Comparison of ENCODE assay signal across 1 cellular context in the genomic region with DNA sequence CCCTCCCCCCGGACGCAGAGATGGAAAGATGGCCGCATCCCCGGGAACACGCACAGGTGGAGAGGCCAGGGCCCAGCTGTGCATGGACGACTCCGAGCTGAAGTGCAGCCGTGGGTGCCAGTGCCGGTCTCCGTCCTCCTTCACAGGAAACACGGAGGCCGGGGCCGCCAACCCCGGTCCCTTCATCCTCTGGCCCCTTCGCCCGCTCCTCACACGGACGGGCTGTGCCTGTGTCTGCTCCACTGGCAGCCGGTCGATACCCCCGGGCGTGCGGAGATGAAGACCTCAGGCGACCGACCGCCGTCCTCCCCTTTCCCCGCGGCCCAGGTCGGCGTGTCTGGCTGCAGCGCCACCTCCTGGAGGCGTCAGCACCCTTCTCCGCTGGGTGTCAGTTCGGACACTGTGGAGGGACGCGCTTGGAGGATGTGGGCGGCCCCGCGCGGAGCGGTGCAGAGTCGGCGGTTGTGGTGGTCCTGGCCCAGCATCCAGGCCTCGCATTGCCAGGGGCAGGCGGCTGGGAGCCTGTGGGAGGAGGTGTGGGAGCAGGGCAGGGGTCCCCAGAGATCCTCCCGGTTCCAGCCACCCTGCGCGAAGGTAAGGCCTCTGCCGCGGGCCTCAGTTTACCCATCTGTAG.
TF ChIP-seq lines count a peak whose summit lies in the region.

No MANE protein-coding gene starts in this region.

TF ChIP-seq in K562, 482 proteins besides CTCF, POLR2A, EP300 and RAD21 (continues in another document):
- TF ChIP-seq YY1 (IDR thresholded peaks at IDR 0.05; ENCODE audit: borderline replicate concordance in 1 of 3, control insufficient read depth in 1 of 3, extremely low read depth in 1 of 3, insufficient read depth in 3 of 3, insufficient read length in 1 of 3, insufficient replicate concordance in 2 of 3, low read depth in 1 of 3, low read length in 2 of 3) (peak in 2 of 3 experiments; percentile 14 to 41), SRF (CRISPR knock-in tag; IDR thresholded peaks at IDR 0.05) (no peak), YBX1 (IDR thresholded peaks at IDR 0.05) (no peak), SP1 (CRISPR knock-in tag; IDR thresholded peaks at IDR 0.05) (peak; percentile 60), BHLHE40 (IDR thresholded peaks at IDR 0.05; ENCODE audit: low read length) (peak; percentile 50; the same call in 1 of the 2 replicates), ZNF384 (IDR thresholded peaks at IDR 0.05; ENCODE audit: low read depth, low read length) (no peak), STAT5A (IDR thresholded peaks at IDR 0.05; ENCODE audit: borderline replicate concordance, low read length) (no peak), HMG20B (CRISPR knock-in tag; IDR thresholded peaks at IDR 0.05) (no peak), ZNF239 (CRISPR knock-in tag; IDR thresholded peaks at IDR 0.05) (no peak), XRCC4 (IDR thresholded peaks at IDR 0.05; ENCODE audit: extremely low read depth, insufficient read depth, insufficient read length) (no peak), ARID2 (IDR thresholded peaks at IDR 0.05) (no peak), MTA3 (IDR thresholded peaks at IDR 0.05; ENCODE audit: borderline replicate concordance) (peak; percentile 54; the same call in 1 of the 2 replicates), KAT2B (IDR thresholded peaks at IDR 0.05; ENCODE audit: low read depth, low read length) (no peak), ZNF197 (CRISPR knock-in tag; IDR thresholded peaks at IDR 0.05; ENCODE audit: low read depth) (no peak), L3MBTL2 (IDR thresholded peaks at IDR 0.05) (peak; percentile 62; the same call in 1 of the 2 replicates), GABPA (tag; conservative IDR thresholded peaks at IDR 0.05; ENCODE audit: low read depth) (no peak), MYC (IDR thresholded peaks at IDR 0.05; ENCODE audit: low read depth, low read length) (peak; percentile 71), MYC (CRISPR knock-in tag; IDR thresholded peaks at IDR 0.05; ENCODE audit: borderline replicate concordance, low read depth) (no peak), TCF7L2 (IDR thresholded peaks at IDR 0.05; ENCODE audit: low read depth, low read length) (no peak), RB1 (IDR thresholded peaks at IDR 0.05; ENCODE audit: low read depth) (peak; percentile 71; the same call in 1 of the 2 replicates), CREM (IDR thresholded peaks at IDR 0.05; ENCODE audit: low read depth) (peak; percentile 73), KDM4B (IDR thresholded peaks at IDR 0.05; ENCODE audit: borderline replicate concordance in 2 of 2, low read depth in 1 of 2) (no peak), RCOR1 (IDR thresholded peaks at IDR 0.05; ENCODE audit: borderline replicate concordance in 1 of 2, low read depth in 2 of 2, low read length in 2 of 2) (peak in 1 of 2 experiments; percentile 53; a peak in 1 of 4 replicates), CBX3 (IDR thresholded peaks at IDR 0.05; ENCODE audit: borderline replicate concordance in 1 of 2, low read length in 2 of 2) (no peak), SRSF3 (IDR thresholded peaks at IDR 0.05; ENCODE audit: insufficient read depth, low read length) (no peak), SMAD4 (CRISPR knock-in tag; conservative IDR thresholded peaks at IDR 0.05) (peak; percentile 75)
- TF ChIP-seq, protein P1, sequence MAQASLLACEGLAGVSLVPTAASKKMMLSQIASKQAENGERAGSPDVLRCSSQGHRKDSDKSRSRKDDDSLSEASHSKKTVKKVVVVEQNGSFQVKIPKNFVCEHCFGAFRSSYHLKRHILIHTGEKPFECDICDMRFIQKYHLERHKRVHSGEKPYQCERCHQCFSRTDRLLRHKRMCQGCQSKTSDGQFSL (CRISPR knock-in tag; IDR thresholded peaks at IDR 0.05) = 0 out of 2 replicates have a peak, but pooled peaks have one; percentile 18
- TF ChIP-seq, protein P1 (tag; IDR thresholded peaks at IDR 0.05) = no peak
- TF ChIP-seq, protein P2, sequence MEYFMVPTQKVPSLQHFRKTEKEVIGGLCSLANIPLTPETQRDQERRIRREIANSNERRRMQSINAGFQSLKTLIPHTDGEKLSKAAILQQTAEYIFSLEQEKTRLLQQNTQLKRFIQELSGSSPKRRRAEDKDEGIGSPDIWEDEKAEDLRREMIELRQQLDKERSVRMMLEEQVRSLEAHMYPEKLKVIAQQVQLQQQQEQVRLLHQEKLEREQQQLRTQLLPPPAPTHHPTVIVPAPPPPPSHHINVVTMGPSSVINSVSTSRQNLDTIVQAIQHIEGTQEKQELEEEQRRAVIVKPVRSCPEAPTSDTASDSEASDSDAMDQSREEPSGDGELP (CRISPR knock-in tag; IDR thresholded peaks at IDR 0.05; ENCODE audit: borderline replicate concordance) = peak; percentile 80
- TF ChIP-seq, protein P3, sequence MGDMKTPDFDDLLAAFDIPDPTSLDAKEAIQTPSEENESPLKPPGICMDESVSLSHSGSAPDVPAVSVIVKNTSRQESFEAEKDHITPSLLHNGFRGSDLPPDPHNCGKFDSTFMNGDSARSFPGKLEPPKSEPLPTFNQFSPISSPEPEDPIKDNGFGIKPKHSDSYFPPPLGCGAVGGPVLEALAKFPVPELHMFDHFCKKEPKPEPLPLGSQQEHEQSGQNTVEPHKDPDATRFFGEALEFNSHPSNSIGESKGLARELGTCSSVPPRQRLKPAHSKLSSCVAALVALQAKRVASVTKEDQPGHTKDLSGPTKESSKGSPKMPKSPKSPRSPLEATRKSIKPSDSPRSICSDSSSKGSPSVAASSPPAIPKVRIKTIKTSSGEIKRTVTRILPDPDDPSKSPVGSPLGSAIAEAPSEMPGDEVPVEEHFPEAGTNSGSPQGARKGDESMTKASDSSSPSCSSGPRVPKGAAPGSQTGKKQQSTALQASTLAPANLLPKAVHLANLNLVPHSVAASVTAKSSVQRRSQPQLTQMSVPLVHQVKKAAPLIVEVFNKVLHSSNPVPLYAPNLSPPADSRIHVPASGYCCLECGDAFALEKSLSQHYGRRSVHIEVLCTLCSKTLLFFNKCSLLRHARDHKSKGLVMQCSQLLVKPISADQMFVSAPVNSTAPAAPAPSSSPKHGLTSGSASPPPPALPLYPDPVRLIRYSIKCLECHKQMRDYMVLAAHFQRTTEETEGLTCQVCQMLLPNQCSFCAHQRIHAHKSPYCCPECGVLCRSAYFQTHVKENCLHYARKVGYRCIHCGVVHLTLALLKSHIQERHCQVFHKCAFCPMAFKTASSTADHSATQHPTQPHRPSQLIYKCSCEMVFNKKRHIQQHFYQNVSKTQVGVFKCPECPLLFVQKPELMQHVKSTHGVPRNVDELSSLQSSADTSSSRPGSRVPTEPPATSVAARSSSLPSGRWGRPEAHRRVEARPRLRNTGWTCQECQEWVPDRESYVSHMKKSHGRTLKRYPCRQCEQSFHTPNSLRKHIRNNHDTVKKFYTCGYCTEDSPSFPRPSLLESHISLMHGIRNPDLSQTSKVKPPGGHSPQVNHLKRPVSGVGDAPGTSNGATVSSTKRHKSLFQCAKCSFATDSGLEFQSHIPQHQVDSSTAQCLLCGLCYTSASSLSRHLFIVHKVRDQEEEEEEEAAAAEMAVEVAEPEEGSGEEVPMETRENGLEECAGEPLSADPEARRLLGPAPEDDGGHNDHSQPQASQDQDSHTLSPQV (IDR thresholded peaks at IDR 0.05) = no peak
- TF ChIP-seq, protein P4, sequence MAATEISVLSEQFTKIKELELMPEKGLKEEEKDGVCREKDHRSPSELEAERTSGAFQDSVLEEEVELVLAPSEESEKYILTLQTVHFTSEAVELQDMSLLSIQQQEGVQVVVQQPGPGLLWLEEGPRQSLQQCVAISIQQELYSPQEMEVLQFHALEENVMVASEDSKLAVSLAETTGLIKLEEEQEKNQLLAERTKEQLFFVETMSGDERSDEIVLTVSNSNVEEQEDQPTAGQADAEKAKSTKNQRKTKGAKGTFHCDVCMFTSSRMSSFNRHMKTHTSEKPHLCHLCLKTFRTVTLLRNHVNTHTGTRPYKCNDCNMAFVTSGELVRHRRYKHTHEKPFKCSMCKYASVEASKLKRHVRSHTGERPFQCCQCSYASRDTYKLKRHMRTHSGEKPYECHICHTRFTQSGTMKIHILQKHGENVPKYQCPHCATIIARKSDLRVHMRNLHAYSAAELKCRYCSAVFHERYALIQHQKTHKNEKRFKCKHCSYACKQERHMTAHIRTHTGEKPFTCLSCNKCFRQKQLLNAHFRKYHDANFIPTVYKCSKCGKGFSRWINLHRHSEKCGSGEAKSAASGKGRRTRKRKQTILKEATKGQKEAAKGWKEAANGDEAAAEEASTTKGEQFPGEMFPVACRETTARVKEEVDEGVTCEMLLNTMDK (IDR thresholded peaks at IDR 0.05; ENCODE audit: borderline replicate concordance, insufficient read depth, low read depth, low read length, poor library complexity, severe bottlenecking) = peak; percentile 71
- TF ChIP-seq, protein P5, sequence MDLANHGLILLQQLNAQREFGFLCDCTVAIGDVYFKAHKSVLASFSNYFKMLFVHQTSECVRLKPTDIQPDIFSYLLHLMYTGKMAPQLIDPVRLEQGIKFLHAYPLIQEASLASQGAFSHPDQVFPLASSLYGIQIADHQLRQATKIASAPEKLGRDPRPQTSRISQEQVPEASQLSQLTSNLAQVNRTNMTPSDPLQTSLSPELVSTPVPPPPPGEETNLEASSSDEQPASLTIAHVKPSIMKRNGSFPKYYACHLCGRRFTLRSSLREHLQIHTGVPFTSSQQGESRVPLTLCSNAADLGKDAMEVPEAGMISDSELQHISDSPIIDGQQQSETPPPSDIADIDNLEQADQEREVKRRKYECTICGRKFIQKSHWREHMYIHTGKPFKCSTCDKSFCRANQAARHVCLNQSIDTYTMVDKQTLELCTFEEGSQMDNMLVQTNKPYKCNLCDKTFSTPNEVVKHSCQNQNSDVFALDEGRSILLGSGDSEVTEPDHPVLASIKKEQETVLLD (IDR thresholded peaks at IDR 0.05) = no peak
- TF ChIP-seq, protein P6, sequence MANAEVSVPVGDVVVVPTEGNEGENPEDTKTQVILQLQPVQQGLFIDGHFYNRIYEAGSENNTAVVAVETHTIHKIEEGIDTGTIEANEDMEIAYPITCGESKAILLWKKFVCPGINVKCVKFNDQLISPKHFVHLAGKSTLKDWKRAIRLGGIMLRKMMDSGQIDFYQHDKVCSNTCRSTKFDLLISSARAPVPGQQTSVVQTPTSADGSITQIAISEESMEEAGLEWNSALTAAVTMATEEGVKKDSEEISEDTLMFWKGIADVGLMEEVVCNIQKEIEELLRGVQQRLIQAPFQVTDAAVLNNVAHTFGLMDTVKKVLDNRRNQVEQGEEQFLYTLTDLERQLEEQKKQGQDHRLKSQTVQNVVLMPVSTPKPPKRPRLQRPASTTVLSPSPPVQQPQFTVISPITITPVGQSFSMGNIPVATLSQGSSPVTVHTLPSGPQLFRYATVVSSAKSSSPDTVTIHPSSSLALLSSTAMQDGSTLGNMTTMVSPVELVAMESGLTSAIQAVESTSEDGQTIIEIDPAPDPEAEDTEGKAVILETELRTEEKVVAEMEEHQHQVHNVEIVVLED (CRISPR knock-in tag; IDR thresholded peaks at IDR 0.05) = 0 out of 2 replicates have a peak, but pooled peaks have one; percentile 36
- TF ChIP-seq, protein P7, sequence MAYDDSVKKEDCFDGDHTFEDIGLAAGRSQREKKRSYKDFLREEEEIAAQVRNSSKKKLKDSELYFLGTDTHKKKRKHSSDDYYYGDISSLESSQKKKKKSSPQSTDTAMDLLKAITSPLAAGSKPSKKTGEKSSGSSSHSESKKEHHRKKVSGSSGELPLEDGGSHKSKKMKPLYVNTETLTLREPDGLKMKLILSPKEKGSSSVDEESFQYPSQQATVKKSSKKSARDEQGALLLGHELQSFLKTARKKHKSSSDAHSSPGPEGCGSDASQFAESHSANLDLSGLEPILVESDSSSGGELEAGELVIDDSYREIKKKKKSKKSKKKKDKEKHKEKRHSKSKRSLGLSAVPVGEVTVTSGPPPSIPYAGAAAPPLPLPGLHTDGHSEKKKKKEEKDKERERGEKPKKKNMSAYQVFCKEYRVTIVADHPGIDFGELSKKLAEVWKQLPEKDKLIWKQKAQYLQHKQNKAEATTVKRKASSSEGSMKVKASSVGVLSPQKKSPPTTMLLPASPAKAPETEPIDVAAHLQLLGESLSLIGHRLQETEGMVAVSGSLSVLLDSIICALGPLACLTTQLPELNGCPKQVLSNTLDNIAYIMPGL (CRISPR knock-in tag; IDR thresholded peaks at IDR 0.05) = no peak
- TF ChIP-seq, protein P8, sequence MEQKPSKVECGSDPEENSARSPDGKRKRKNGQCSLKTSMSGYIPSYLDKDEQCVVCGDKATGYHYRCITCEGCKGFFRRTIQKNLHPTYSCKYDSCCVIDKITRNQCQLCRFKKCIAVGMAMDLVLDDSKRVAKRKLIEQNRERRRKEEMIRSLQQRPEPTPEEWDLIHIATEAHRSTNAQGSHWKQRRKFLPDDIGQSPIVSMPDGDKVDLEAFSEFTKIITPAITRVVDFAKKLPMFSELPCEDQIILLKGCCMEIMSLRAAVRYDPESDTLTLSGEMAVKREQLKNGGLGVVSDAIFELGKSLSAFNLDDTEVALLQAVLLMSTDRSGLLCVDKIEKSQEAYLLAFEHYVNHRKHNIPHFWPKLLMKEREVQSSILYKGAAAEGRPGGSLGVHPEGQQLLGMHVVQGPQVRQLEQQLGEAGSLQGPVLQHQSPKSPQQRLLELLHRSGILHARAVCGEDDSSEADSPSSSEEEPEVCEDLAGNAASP (IDR thresholded peaks at IDR 0.05) = no peak
- TF ChIP-seq, protein P9, sequence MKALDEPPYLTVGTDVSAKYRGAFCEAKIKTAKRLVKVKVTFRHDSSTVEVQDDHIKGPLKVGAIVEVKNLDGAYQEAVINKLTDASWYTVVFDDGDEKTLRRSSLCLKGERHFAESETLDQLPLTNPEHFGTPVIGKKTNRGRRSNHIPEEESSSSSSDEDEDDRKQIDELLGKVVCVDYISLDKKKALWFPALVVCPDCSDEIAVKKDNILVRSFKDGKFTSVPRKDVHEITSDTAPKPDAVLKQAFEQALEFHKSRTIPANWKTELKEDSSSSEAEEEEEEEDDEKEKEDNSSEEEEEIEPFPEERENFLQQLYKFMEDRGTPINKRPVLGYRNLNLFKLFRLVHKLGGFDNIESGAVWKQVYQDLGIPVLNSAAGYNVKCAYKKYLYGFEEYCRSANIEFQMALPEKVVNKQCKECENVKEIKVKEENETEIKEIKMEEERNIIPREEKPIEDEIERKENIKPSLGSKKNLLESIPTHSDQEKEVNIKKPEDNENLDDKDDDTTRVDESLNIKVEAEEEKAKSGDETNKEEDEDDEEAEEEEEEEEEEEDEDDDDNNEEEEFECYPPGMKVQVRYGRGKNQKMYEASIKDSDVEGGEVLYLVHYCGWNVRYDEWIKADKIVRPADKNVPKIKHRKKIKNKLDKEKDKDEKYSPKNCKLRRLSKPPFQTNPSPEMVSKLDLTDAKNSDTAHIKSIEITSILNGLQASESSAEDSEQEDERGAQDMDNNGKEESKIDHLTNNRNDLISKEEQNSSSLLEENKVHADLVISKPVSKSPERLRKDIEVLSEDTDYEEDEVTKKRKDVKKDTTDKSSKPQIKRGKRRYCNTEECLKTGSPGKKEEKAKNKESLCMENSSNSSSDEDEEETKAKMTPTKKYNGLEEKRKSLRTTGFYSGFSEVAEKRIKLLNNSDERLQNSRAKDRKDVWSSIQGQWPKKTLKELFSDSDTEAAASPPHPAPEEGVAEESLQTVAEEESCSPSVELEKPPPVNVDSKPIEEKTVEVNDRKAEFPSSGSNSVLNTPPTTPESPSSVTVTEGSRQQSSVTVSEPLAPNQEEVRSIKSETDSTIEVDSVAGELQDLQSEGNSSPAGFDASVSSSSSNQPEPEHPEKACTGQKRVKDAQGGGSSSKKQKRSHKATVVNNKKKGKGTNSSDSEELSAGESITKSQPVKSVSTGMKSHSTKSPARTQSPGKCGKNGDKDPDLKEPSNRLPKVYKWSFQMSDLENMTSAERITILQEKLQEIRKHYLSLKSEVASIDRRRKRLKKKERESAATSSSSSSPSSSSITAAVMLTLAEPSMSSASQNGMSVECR (CRISPR knock-in tag; IDR thresholded peaks at IDR 0.05) = peak; percentile 59; the same call in 1 of the 2 replicates
